ENCODE assay signal across 20 cellular contexts in genomic region chr13:40120781-40121180, GRCh38.
DNase-seq lines count a peak whose midpoint lies in the region; ATAC-seq and TF ChIP-seq lines count a peak whose summit lies in the region.
"Had no signal": no experiment of that assay in that cellular context is flagged by ENCODE, and none has a peak within 500 bp of the region (broad histone marks: within the 10 kb centered on the region; RNA-seq: fewer than 3 reads in every experiment).

No MANE protein-coding gene starts in this region.

- H3K36me3 ChIP-seq in left ventricle myocardium inferior (no peaks in the 10 kb centered on the region), esophagus squamous epithelium (no peaks in the 10 kb centered on the region), vagina (no peaks in the 10 kb centered on the region), right lobe of liver (no peaks in the 10 kb centered on the region)
- H3K36me3 ChIP-seq: heart left ventricle had no signal

- no peaks in the 10 kb centered on the region for H3K27me3 Mint-ChIP-seq in osteocyte (ENCODE audit: unreplicated experiment)
- H3K27me3 Mint-ChIP-seq: activated naive CD8-positive, alpha-beta T cell treated with anti-CD3 and anti-CD28 coated beads, Interleukin-2, amount 50 U/mL, for 24 hours; stimulated activated naive CD8-positive, alpha-beta T cell treated with anti-CD3 and anti-CD28 coated beads, Interleukin-15, Interleukin-2, amounts not matched to agents 100 ng/mL and 50 ng/mL, for 24 hours had no signal

- H3K4me1 ChIP-seq in left ventricle myocardium inferior (peaks cover 12% of the 10 kb centered on the region), right cardiac atrium (ENCODE audit: control insufficient read depth, insufficient read depth, low read length) (peaks cover 2% of the 10 kb centered on the region), esophagus squamous epithelium (peaks cover 0 to 26% (median 5%) of the 10 kb centered on the region in 3 donors), vagina (peaks cover 21% of the 10 kb centered on the region), right lobe of liver (no peaks in the 10 kb centered on the region)

- H3K4me3 ChIP-seq in left ventricle myocardium inferior = no peak overlapping the region
- H3K4me3 ChIP-seq in right cardiac atrium (ENCODE audit: low read length) = no peak overlapping the region
- H3K4me3 ChIP-seq in esophagus squamous epithelium = no peak overlapping the region
- H3K4me3 ChIP-seq in vagina = no peak overlapping the region
- no peak overlapping the region for H3K4me3 ChIP-seq in right lobe of liver
- H3K4me3 ChIP-seq: heart left ventricle had no signal

- intact Hi-C loops in left ventricle myocardium inferior (cut with micrococcal nuclease) = no loop called here
- intact Hi-C loops in right cardiac atrium (cut with DNase I) = no loop called here
- intact Hi-C loops in esophagus squamous epithelium (cut with DNase I) = no loop called here
- intact Hi-C loops in vagina (cut with DNase I) = no loop called here
- intact Hi-C loops in right lobe of liver (cut with DNase I) = no loop called here

- H3K36me3 Mint-ChIP-seq in osteocyte (ENCODE audit: unreplicated experiment) = no peaks in the 10 kb centered on the region
- H3K36me3 Mint-ChIP-seq: CD14-positive monocyte had no signal

- H3K27ac ChIP-seq in left ventricle myocardium inferior (replicated peaks) (peak overlapping the region; percentile 58), right cardiac atrium (ENCODE audit: low read length) (no peak overlapping the region), esophagus squamous epithelium (peak overlapping the region; percentile 11 to 69 (median 64)), vagina (peak overlapping the region; percentile 51), right lobe of liver (no peak overlapping the region)
- H3K27ac ChIP-seq: HL-60 had no signal

- TF ChIP-seq CTCF in left ventricle myocardium inferior (IDR thresholded peaks at IDR 0.05; ENCODE audit: borderline replicate concordance) (no peak), esophagus squamous epithelium (IDR thresholded peaks at IDR 0.05) (no peak), osteocyte (IDR thresholded peaks at IDR 0.05) (no peak), vagina (IDR thresholded peaks at IDR 0.05) (no peak), right lobe of liver (IDR thresholded peaks at IDR 0.05) (no peak)

- H3K27me3 ChIP-seq in left ventricle myocardium inferior (ENCODE audit: low read depth) = no peaks in the 10 kb centered on the region
- no peaks in the 10 kb centered on the region for H3K27me3 ChIP-seq in right cardiac atrium (ENCODE audit: control insufficient read depth, insufficient read depth)
- no peaks in the 10 kb centered on the region for H3K27me3 ChIP-seq in esophagus squamous epithelium
- no peaks in the 10 kb centered on the region for H3K27me3 ChIP-seq in vagina
- no peaks in the 10 kb centered on the region for H3K27me3 ChIP-seq in right lobe of liver
- H3K27me3 ChIP-seq: heart left ventricle had no signal

- H3K9me3 Mint-ChIP-seq in osteocyte (ENCODE audit: unreplicated experiment) = peaks cover 9% of the 10 kb centered on the region

- H3K27ac Mint-ChIP-seq in osteocyte (ENCODE audit: unreplicated experiment) = peak overlapping the region; percentile 69
- H3K27ac Mint-ChIP-seq: activated naive CD8-positive, alpha-beta T cell treated with anti-CD3 and anti-CD28 coated beads, Interleukin-2, amount 50 U/mL, for 24 hours; CD14-positive monocyte; stimulated activated naive CD8-positive, alpha-beta T cell treated with anti-CD3 and anti-CD28 coated beads, Interleukin-15, Interleukin-2, amounts not matched to agents 100 ng/mL and 50 ng/mL, for 24 hours had no signal

- H3K4me3 Mint-ChIP-seq in osteocyte (ENCODE audit: unreplicated experiment) = no peak overlapping the region
- H3K4me3 Mint-ChIP-seq: activated naive CD8-positive, alpha-beta T cell treated with anti-CD3 and anti-CD28 coated beads, Interleukin-2, amount 50 U/mL, for 24 hours; CD14-positive monocyte; stimulated activated naive CD8-positive, alpha-beta T cell treated with anti-CD3 and anti-CD28 coated beads, Interleukin-15, Interleukin-2, amounts not matched to agents 100 ng/mL and 50 ng/mL, for 24 hours had no signal

- TF ChIP-seq POLR2A in esophagus squamous epithelium (IDR thresholded peaks at IDR 0.05) = no peak
- no peak for TF ChIP-seq POLR2A in vagina (IDR thresholded peaks at IDR 0.05)
- no peak for TF ChIP-seq POLR2A in right lobe of liver (IDR thresholded peaks at IDR 0.05)

- 56% methylated on average over 4 of the region's 4 CpGs for WGBS in right cardiac atrium
- 42 to 47% methylated on average over 3 to 4 of the region's 4 CpGs for WGBS in esophagus squamous epithelium, 2 donors
- 48% methylated on average over 4 of the region's 4 CpGs for WGBS in right lobe of liver (ENCODE audit: insufficient coverage, low coverage, low lambda C conversion rate, missing lambda C conversion rate)

- ATAC-seq in right cardiac atrium (no peak), right lobe of liver (no peak)
- ATAC-seq: activated naive CD8-positive, alpha-beta T cell treated with anti-CD3 and anti-CD28 coated beads, Interleukin-2, amount 50 U/mL, for 24 hours; HCT116 had no signal

- H3K9me3 ChIP-seq in left ventricle myocardium inferior (replicated peaks) (peaks cover 10% of the 10 kb centered on the region), right cardiac atrium (ENCODE audit: control insufficient read depth, low read length) (no peaks in the 10 kb centered on the region), esophagus squamous epithelium (peaks cover 0 to 5% (median 0%) of the 10 kb centered on the region in 3 donors), vagina (no peaks in the 10 kb centered on the region), right lobe of liver (peaks cover 0 to 3% (median 0%) of the 10 kb centered on the region in 4 donors)

- peaks cover 28% of the 10 kb centered on the region for H3K4me1 Mint-ChIP-seq in osteocyte (ENCODE audit: unreplicated experiment)

- DNase-seq in left ventricle myocardium inferior = no peak
- no peak for DNase-seq in right cardiac atrium
- DNase-seq in esophagus squamous epithelium (lab: John Stamatoyannopoulos, UW) = no peak
- no peak for DNase-seq in osteocyte (ENCODE audit: extremely low spot score, unreplicated experiment)
- no peak for DNase-seq in vagina (ENCODE audit: extremely low spot score in 2 of 2)
- no peak for DNase-seq in right lobe of liver
- DNase-seq in NCI-H128 (lab: John Stamatoyannopoulos, UW; ENCODE audit: unreplicated experiment) = no peak
- no peak for DNase-seq in NCI-H1694 (lab: John Stamatoyannopoulos, UW)
- DNase-seq: activated CD4-positive, alpha-beta T cell treated with anti-CD3 and anti-CD28 coated beads for 4 hours; activated naive CD8-positive, alpha-beta T cell treated with anti-CD3 and anti-CD28 coated beads, Interleukin-2, amount 50 U/mL, for 24 hours; caudate nucleus; DMS 273 treated with DMSO at 0.1 percent for 48 hours; heart left ventricle; IMR-90; NCI-H187; stimulated activated CD4-positive, alpha-beta T cell treated with anti-CD3 and anti-CD28 coated beads, Interleukin-2, amount 100 ng/mL, for 24 hours had no signal

Comparison
In these comparisons a context has a peak if more than half of its experiments do, and no peak if none do; other contexts are left out.
1. H3K27ac ChIP-seq: peak in left ventricle myocardium inferior (single experiment), esophagus squamous epithelium (4 of 4) and vagina (single experiment); none in right cardiac atrium (single experiment) and right lobe of liver (0 of 3).